ENCODE assay signal across 13 cellular contexts in the genomic region with DNA sequence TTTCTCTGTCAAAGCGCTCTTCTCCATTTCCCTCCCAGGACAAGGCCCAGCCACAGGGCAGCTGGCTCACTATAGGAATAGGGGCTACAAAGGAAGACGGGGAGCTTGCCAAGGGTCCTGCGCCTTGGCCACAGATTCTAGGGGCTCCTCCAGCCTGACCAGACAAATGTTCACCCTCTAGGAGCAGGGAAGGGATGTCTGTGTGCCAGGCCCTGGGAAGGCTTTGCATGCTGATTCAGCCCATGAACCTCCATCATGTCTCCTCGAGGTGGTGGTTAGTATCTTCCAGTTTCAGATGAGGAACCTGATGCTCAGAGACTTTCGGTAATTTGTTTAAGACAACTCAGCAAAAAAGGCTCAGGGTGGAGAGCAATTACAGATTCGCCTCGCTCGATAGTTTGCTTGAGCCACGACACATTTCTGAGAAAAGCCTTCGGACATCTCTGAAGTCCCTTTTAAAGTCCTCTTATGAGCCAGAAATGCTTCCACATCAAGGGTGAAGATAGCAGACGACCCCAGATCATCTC.
DNase-seq lines count a peak whose midpoint lies in the region; ATAC-seq and TF ChIP-seq lines count a peak whose summit lies in the region.
"Had no signal": no experiment of that assay in that cellular context is flagged by ENCODE, and none has a peak within 500 bp of the region (broad histone marks: within the 10 kb centered on the region; RNA-seq: fewer than 3 reads in every experiment).

No MANE protein-coding gene starts in this region.

- peak overlapping the region; percentile 58 for H3K4me2 ChIP-seq in DOHH2 (ENCODE audit: low read length)

- TF ChIP-seq CTCF in DOHH2 (IDR thresholded peaks at IDR 0.05; ENCODE audit: low read depth, low read length, poor library complexity, severe bottlenecking), result no peak
- TF ChIP-seq CTCF in left lung (IDR thresholded peaks at IDR 0.05), result no peak

- H3K9me3 ChIP-seq in DOHH2 (ENCODE audit: control insufficient read depth, insufficient read depth, low read length) (no peaks in the 10 kb centered on the region), SJCRH30 (replicated peaks) (no peaks in the 10 kb centered on the region), left lung (no peaks in the 10 kb centered on the region)

- peak overlapping the region; percentile 39; the same call in 1 of the 2 replicates for H3K27ac ChIP-seq in DOHH2 (ENCODE audit: low read depth, low read length)
- H3K27ac ChIP-seq in SJCRH30, result peak overlapping the region; percentile 83
- H3K27ac ChIP-seq in left lung, result peak overlapping the region; percentile 67 to 68

- peaks cover 30% of the 10 kb centered on the region for H3K4me1 Mint-ChIP-seq in stimulated activated effector memory CD8-positive, alpha-beta T cell treated with anti-CD3 and anti-CD28 coated beads, Interleukin-12 subunit alpha, Interleukin-12 subunit beta, amount 100 ng/mL, for 72 hours

- H3K4me1 ChIP-seq in DOHH2 (ENCODE audit: control insufficient read depth, low read length), result peaks cover 79% of the 10 kb centered on the region
- H3K4me1 ChIP-seq in SJCRH30, result peaks cover 22% of the 10 kb centered on the region
- peaks cover 15 to 62% of the 10 kb centered on the region in 2 donors for H3K4me1 ChIP-seq in left lung

- no peaks in the 10 kb centered on the region for H3K36me3 Mint-ChIP-seq in stimulated activated effector memory CD8-positive, alpha-beta T cell treated with anti-CD3 and anti-CD28 coated beads, Interleukin-12 subunit alpha, Interleukin-12 subunit beta, amount 100 ng/mL, for 72 hours

- H3K36me3 ChIP-seq in DOHH2 (ENCODE audit: control insufficient read depth, low read length) (peaks cover 4% of the 10 kb centered on the region; the same call in 1 of the 2 replicates), SJCRH30 (no peaks in the 10 kb centered on the region), left lung (no peaks in the 10 kb centered on the region)

- intact Hi-C loops in left lung (cut with DNase I), result no loop called here

- H3K9me2 ChIP-seq in DOHH2 (replicated peaks; ENCODE audit: control insufficient read depth, low read length), result no peaks in the 10 kb centered on the region

- DNase-seq in SJCRH30, result no peak
- DNase-seq in left lung, result no peak
- DNase-seq in stimulated activated effector memory CD8-positive, alpha-beta T cell treated with anti-CD3 and anti-CD28 coated beads, Interleukin-12 subunit alpha, Interleukin-12 subunit beta, amount 100 ng/mL, for 72 hours (ENCODE audit: low spot score in 2 of 2), result no peak
- DNase-seq in NOMO-1 treated with DMSO at 0.1 percent for 48 hours (lab: John Stamatoyannopoulos, UW; ENCODE audit: unreplicated experiment), result no peak
- DNase-seq in stimulated activated CD4-positive, alpha-beta T cell treated with anti-CD3 and anti-CD28 coated beads, Interleukin-2, amount 100 ng/mL, for 48 hours, result no peak
- DNase-seq in NCI-H1694 (lab: John Stamatoyannopoulos, UW), result no peak
- DNase-seq: activated T-cell treated with anti-CD3 and anti-CD28 coated beads, Interleukin-2, amount 50 U/mL, for 72 hours; CD4-positive, alpha-beta memory T cell; effector CD8-positive, alpha-beta T cell; NCI-H345; T-helper 1 cell had no signal

- peak overlapping the region; percentile 13 for H3K27ac Mint-ChIP-seq in stimulated activated effector memory CD8-positive, alpha-beta T cell treated with anti-CD3 and anti-CD28 coated beads, Interleukin-12 subunit alpha, Interleukin-12 subunit beta, amount 100 ng/mL, for 72 hours
- H3K27ac Mint-ChIP-seq: activated T-cell treated with anti-CD3 and anti-CD28 coated beads, Interleukin-2, amount 50 U/mL, for 72 hours had no signal

- no peaks in the 10 kb centered on the region for H4K20me1 ChIP-seq in DOHH2 (ENCODE audit: control insufficient read depth, insufficient read depth, low read depth, low read length)

- H3K4me3 Mint-ChIP-seq in stimulated activated effector memory CD8-positive, alpha-beta T cell treated with anti-CD3 and anti-CD28 coated beads, Interleukin-12 subunit alpha, Interleukin-12 subunit beta, amount 100 ng/mL, for 72 hours, result no peak overlapping the region
- H3K4me3 Mint-ChIP-seq: activated T-cell treated with anti-CD3 and anti-CD28 coated beads, Interleukin-2, amount 50 U/mL, for 72 hours; CD4-positive, alpha-beta memory T cell had no signal

- H3K79me2 ChIP-seq in DOHH2 (ENCODE audit: control insufficient read depth, low read length), result peaks cover 25% of the 10 kb centered on the region

- peaks cover 18% of the 10 kb centered on the region for H3F3A ChIP-seq in DOHH2 (ENCODE audit: control insufficient read depth, insufficient read depth)

- ATAC-seq in left lung, result no peak
- ATAC-seq in stimulated activated effector memory CD8-positive, alpha-beta T cell treated with anti-CD3 and anti-CD28 coated beads, Interleukin-12 subunit alpha, Interleukin-12 subunit beta, amount 100 ng/mL, for 72 hours, result no peak
- no peak for ATAC-seq in HG03565 (IDR thresholded peaks at IDR 0.05; ENCODE audit: unreplicated experiment)
- ATAC-seq: activated T-cell treated with anti-CD3 and anti-CD28 coated beads, Interleukin-2, amount 50 U/mL, for 72 hours had no signal

- no peaks in the 10 kb centered on the region for H3K9me3 Mint-ChIP-seq in stimulated activated effector memory CD8-positive, alpha-beta T cell treated with anti-CD3 and anti-CD28 coated beads, Interleukin-12 subunit alpha, Interleukin-12 subunit beta, amount 100 ng/mL, for 72 hours
- H3K9me3 Mint-ChIP-seq: activated T-cell treated with anti-CD3 and anti-CD28 coated beads, Interleukin-2, amount 50 U/mL, for 72 hours; CD4-positive, alpha-beta memory T cell had no signal

- H3K27me3 ChIP-seq in DOHH2 (ENCODE audit: control insufficient read depth, low read length) (no peaks in the 10 kb centered on the region), SJCRH30 (no peaks in the 10 kb centered on the region), left lung (no peaks in the 10 kb centered on the region)

- peak overlapping the region; percentile 25; the same call in 1 of the 2 replicates for H3K4me3 ChIP-seq in DOHH2 (ENCODE audit: low read length)
- no peak overlapping the region for H3K4me3 ChIP-seq in SJCRH30
- H3K4me3 ChIP-seq in left lung, result no peak overlapping the region
